8 cellular contexts compared by ENCODE assay signal in genomic region chr10:133336131-133337078, GRCh38. TPM values are rescaled to one million over a fixed set of nuclear protein-coding genes. Genes with fewer than 3 reads are reported as not detected.
DNase-seq lines count a peak whose midpoint lies in the region; ATAC-seq and TF ChIP-seq lines count a peak whose summit lies in the region.

A gene with protein sequence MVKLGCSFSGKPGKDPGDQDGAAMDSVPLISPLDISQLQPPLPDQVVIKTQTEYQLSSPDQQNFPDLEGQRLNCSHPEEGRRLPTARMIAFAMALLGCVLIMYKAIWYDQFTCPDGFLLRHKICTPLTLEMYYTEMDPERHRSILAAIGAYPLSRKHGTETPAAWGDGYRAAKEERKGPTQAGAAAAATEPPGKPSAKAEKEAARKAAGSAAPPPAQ (minus strand): TSS chr10:133336896. CDS start chr10:133328989, 7,907 bp downstream.

- H3K4me1 ChIP-seq in CD4-positive, CD25-positive, alpha-beta regulatory T cell (ENCODE audit: control insufficient read depth, insufficient read depth, low read length, poor library complexity, severe bottlenecking) = peaks cover 32% of the 10 kb centered on the region
- H3K4me1 ChIP-seq in Panc1 (ENCODE audit: control insufficient read depth, insufficient read depth, low read length) = no peaks in the 10 kb centered on the region

- peak; percentile 85 to 91 (median 90) for DNase-seq in CD4-positive, CD25-positive, alpha-beta regulatory T cell
- no peak for DNase-seq in Panc1 (ENCODE audit: low read depth, low spot score)
- DNase-seq in activated gamma-delta T cell treated with anti-CD3 and anti-CD28 coated beads, Interleukin-2, amount 50 U/mL, for 16 hours (ENCODE audit: low read depth) = peak; percentile 71
- peak in 34 of 51 donors; percentile 16 to 81 (median 54) for DNase-seq in hypothalamus (lab: John Stamatoyannopoulos, UW)
- DNase-seq in stimulated activated CD4-positive, alpha-beta T cell treated with anti-CD3 and anti-CD28 coated beads, Interleukin-2, amount 100 ng/mL, for 24 hours = peak; percentile 69 to 74
- DNase-seq in NCI-H2081 treated with DMSO at 0.1 percent for 48 hours (lab: John Stamatoyannopoulos, UW) = no peak
- DNase-seq in NCI-H524 (lab: John Stamatoyannopoulos, UW) = no peak

- BruUV-seq in Panc1 (replicated peaks; lab: Mats Ljungman, UMichigan) = no TSS peak

- peaks cover 17% of the 10 kb centered on the region for H3K27me3 Mint-ChIP-seq in CD4-positive, CD25-positive, alpha-beta regulatory T cell

- H3K9me3 Mint-ChIP-seq in CD4-positive, CD25-positive, alpha-beta regulatory T cell = no peaks in the 10 kb centered on the region

- no peaks in the 10 kb centered on the region for H3K9me3 ChIP-seq in CD4-positive, CD25-positive, alpha-beta regulatory T cell (ENCODE audit: control insufficient read depth in 2 of 2, low read length in 2 of 2)
- no peaks in the 10 kb centered on the region for H3K9me3 ChIP-seq in Panc1 (ENCODE audit: control insufficient read depth, insufficient read depth, low read depth, low read length)

- CTCF ChIA-PET in Panc1 (lab: Charles Lee) = interaction anchor here (0.6 to 0.7 kb wide), 2 partner anchors 12 to 20 kb away, joined by 3 to 5 read pairs; no protein-coding TSS in a partner anchor

- POLR2A ChIA-PET in Panc1 (lab: Charles Lee) = no interaction called here

- H3K4me3 ChIP-seq in CD4-positive, CD25-positive, alpha-beta regulatory T cell (ENCODE audit: low read depth, low read length) = peak within 1 kb of the TSS; percentile 26
- H3K4me3 ChIP-seq in Panc1 (ENCODE audit: low read depth in 2 of 2, low read length in 2 of 2) = peak within 1 kb of the TSS in 1 of 2 experiments; percentile 65; a peak in 3 of 4 replicates

- H3K36me3 ChIP-seq in CD4-positive, CD25-positive, alpha-beta regulatory T cell (ENCODE audit: control insufficient read depth, insufficient read depth, low read length) = no peaks in the 10 kb centered on the region
- no peaks in the 10 kb centered on the region for H3K36me3 ChIP-seq in Panc1 (ENCODE audit: control insufficient read depth, insufficient read depth, low read length)

- in situ Hi-C loops in Panc1 (cut with HindIII; ENCODE audit: low pct_unique_long_range_greater_than_20kb, low sequenced_read_pairs) = no loop called here

- intact Hi-C loops in Panc1 (cut with micrococcal nuclease; ENCODE audit: unreplicated experiment) = no loop called here

- peak within 1 kb of the TSS in 3 of 4 donors; percentile 44 to 79 (median 77) for H3K4me3 Mint-ChIP-seq in CD4-positive, CD25-positive, alpha-beta regulatory T cell

- no peaks in the 10 kb centered on the region for H3K36me3 Mint-ChIP-seq in CD4-positive, CD25-positive, alpha-beta regulatory T cell

- H3K27ac Mint-ChIP-seq in CD4-positive, CD25-positive, alpha-beta regulatory T cell = peak within 1 kb of the TSS in 2 of 3 donors; percentile 20 to 74

- peaks cover 0 to 7% (median 3%) of the 10 kb centered on the region in 4 donors for H3K4me1 Mint-ChIP-seq in CD4-positive, CD25-positive, alpha-beta regulatory T cell

- ATAC-seq in CD4-positive, CD25-positive, alpha-beta regulatory T cell (ENCODE audit: low read depth in 2 of 2) = peak; percentile 65 to 69
- peak; percentile 47 for ATAC-seq in Panc1
- no peak for ATAC-seq in GM18909 (IDR thresholded peaks at IDR 0.05; ENCODE audit: poor library complexity, unreplicated experiment)

- H3K27me3 ChIP-seq in CD4-positive, CD25-positive, alpha-beta regulatory T cell (ENCODE audit: control insufficient read depth, insufficient read depth, low read length) = no peaks in the 10 kb centered on the region
- peaks cover 16% of the 10 kb centered on the region for H3K27me3 ChIP-seq in Panc1 (ENCODE audit: control insufficient read depth, insufficient read depth, low read length)

- peak within 1 kb of the TSS; percentile 84 for H3K27ac ChIP-seq in CD4-positive, CD25-positive, alpha-beta regulatory T cell (ENCODE audit: insufficient read depth, low read length, poor library complexity, severe bottlenecking)
- no peak within 1 kb of the TSS for H3K27ac ChIP-seq in Panc1 (ENCODE audit: low read length)

- no peak for TF ChIP-seq CTCF in Panc1 (IDR thresholded peaks at IDR 0.05)

RNA-seq across cellular contexts. Expression of the gene that starts here (rescaled TPM):
- total RNA-seq in CD4-positive, CD25-positive, alpha-beta regulatory T cell = 1.8 TPM
- 1 to 10 TPM in 2 of 4 donors, under 1 TPM in 2; 0.76 to 1.3 (median 1.00) TPM for polyA plus RNA-seq in CD4-positive, CD25-positive, alpha-beta regulatory T cell
- total RNA-seq in Panc1 (2021; ENCODE audit: unreplicated experiment) = 1.9 TPM
- polyA plus RNA-seq in Panc1 (2012; ENCODE audit: insufficient read length) = 8.0 TPM

Comparison
In these comparisons a context has a peak if more than half of its experiments do, and no peak if none do; other contexts are left out.
1. DNase-seq: peak in CD4-positive, CD25-positive, alpha-beta regulatory T cell (3 of 3), activated gamma-delta T cell treated with anti-CD3 and anti-CD28 coated beads, Interleukin-2, amount 50 U/mL, for 16 hours (single experiment), hypothalamus (34 of 51) and stimulated activated CD4-positive, alpha-beta T cell treated with anti-CD3 and anti-CD28 coated beads, Interleukin-2, amount 100 ng/mL, for 24 hours (2 of 2); none in Panc1 (single experiment), NCI-H2081 treated with DMSO at 0.1 percent for 48 hours (single experiment) and NCI-H524 (0 of 2).